Comparison of ENCODE assay signal across 20 cellular contexts in genomic region chr5:124912653-124913328, GRCh38.
A peak's percentile ranks its signal among the peaks of the same experiment; 100 is the strongest.
DNase-seq lines count a peak whose midpoint lies in the region; ATAC-seq, FAIRE-seq and TF ChIP-seq lines count a peak whose summit lies in the region.
"Had no signal": no experiment of that assay in that cellular context is flagged by ENCODE, and none has a peak within 500 bp of the region (broad histone marks: within the 10 kb centered on the region; RNA-seq: fewer than 3 reads in every experiment).

No MANE protein-coding gene starts in this region.

- H3K18ac ChIP-seq in H1 (ENCODE audit: extremely low read depth, low read length), result 0 out of 2 replicates have a peak overlapping the region, but pooled peaks have one; percentile 51

- peaks cover 33% of the 10 kb centered on the region for H3K36me3 Mint-ChIP-seq in neural progenitor cell
- H3K36me3 Mint-ChIP-seq: activated naive CD4-positive, alpha-beta T cell treated with anti-CD3 and anti-CD28 coated beads, Interleukin-2, amount 10 ng/mL, durations not matched to agents 7 days and 5 days had no signal

- H3K27me3 Mint-ChIP-seq in neural progenitor cell (ENCODE audit: insufficient read depth, low read depth), result peaks cover 2% of the 10 kb centered on the region
- H3K27me3 Mint-ChIP-seq: activated naive CD4-positive, alpha-beta T cell treated with anti-CD3 and anti-CD28 coated beads, Interleukin-2, amount 10 ng/mL, durations not matched to agents 7 days and 5 days had no signal

- H3K27ac ChIP-seq in DND-41 (ENCODE audit: low read length) (peak overlapping the region; percentile 47; the same call in 1 of the 2 replicates), H1 (ENCODE audit: low read depth, low read length) (no peak overlapping the region), neural progenitor cell (no peak overlapping the region)
- H3K27ac ChIP-seq: ascending aorta, KMS-11, sigmoid colon, stomach had no signal

- WGBS in H1 (ENCODE audit: extremely low coverage in 1 of 2, insufficient coverage in 1 of 2, insufficient read length in 1 of 2, insufficient replicate concordance in 2 of 2, low coverage in 1 of 2, low lambda C conversion rate in 2 of 2, missing lambda C conversion rate in 1 of 2), 2 experiments, result 90% methylated on average over 19 of the region's 19 CpGs; no CpG with 5 or more reads in 1 of the 2 experiments

- peak overlapping the region; percentile 35; the same call in 1 of the 2 replicates for H2BK12ac ChIP-seq in H1 (ENCODE audit: low read depth, low read length)

- H3K4me3 Mint-ChIP-seq in neural progenitor cell, result no peak overlapping the region
- H3K4me3 Mint-ChIP-seq: activated CD4-positive, alpha-beta T cell treated with anti-CD3 and anti-CD28 coated beads, Interleukin-2, amount 10 ng/mL, durations not matched to agents 7 days and 5 days; activated naive CD4-positive, alpha-beta T cell treated with anti-CD3 and anti-CD28 coated beads, Interleukin-2, amount 10 ng/mL, durations not matched to agents 7 days and 5 days; endodermal cell had no signal

- peaks cover 44% of the 10 kb centered on the region for H3K4me1 Mint-ChIP-seq in neural progenitor cell
- H3K4me1 Mint-ChIP-seq: activated CD4-positive, alpha-beta T cell treated with anti-CD3 and anti-CD28 coated beads, Interleukin-2, amount 10 ng/mL, durations not matched to agents 7 days and 5 days; activated naive CD4-positive, alpha-beta T cell treated with anti-CD3 and anti-CD28 coated beads, Interleukin-2, amount 10 ng/mL, durations not matched to agents 7 days and 5 days had no signal

- H3K79me1 ChIP-seq in H1 (ENCODE audit: low read depth, low read length), result no peaks in the 10 kb centered on the region

- H4K20me1 ChIP-seq in DND-41 (ENCODE audit: insufficient read depth, low read length) (no peaks in the 10 kb centered on the region), H1 (replicated peaks in 1 of 2; ENCODE audit: control insufficient read depth in 1 of 2, insufficient read depth in 2 of 2, low read length in 2 of 2) (no peaks in the 10 kb centered on the region), neural progenitor cell (ENCODE audit: low read depth) (no peaks in the 10 kb centered on the region)

- H4K8ac ChIP-seq in H1 (ENCODE audit: extremely low read depth, insufficient read depth, low read length), result no peak overlapping the region

- no peak for TF ChIP-seq EP300 in H1 (IDR thresholded peaks at IDR 0.05; ENCODE audit: borderline replicate concordance in 1 of 2, low read depth in 2 of 2, low read length in 2 of 2)

- H2AFZ ChIP-seq in DND-41 (ENCODE audit: low read depth, low read length) (no peak overlapping the region), H1 (ENCODE audit: low read length) (no peak overlapping the region), neural progenitor cell (replicated peaks) (no peak overlapping the region)

- H3K79me2 ChIP-seq in DND-41 (ENCODE audit: insufficient read depth, low read length) (no peaks in the 10 kb centered on the region), H1 (ENCODE audit: control insufficient read depth in 1 of 2, insufficient read depth in 2 of 2, low read length in 2 of 2) (no peaks in the 10 kb centered on the region), neural progenitor cell (ENCODE audit: low read depth) (no peaks in the 10 kb centered on the region)

- no peaks in the 10 kb centered on the region for H3K27me3 ChIP-seq in DND-41 (ENCODE audit: insufficient read depth, low read length, poor library complexity)
- H3K27me3 ChIP-seq in H1 (replicated peaks in 1 of 4; ENCODE audit: control insufficient read depth in 3 of 4, extremely low read depth in 1 of 4, insufficient read depth in 3 of 4, low read length in 3 of 4), result peaks cover 0 to 3% (median 1%) of the 10 kb centered on the region in 4 experiments; a peak in 1 of 7 replicates
- no peaks in the 10 kb centered on the region for H3K27me3 ChIP-seq in neural progenitor cell
- H3K27me3 ChIP-seq: ascending aorta, sigmoid colon, stomach had no signal

- TF ChIP-seq POLR2A in NB4 (IDR thresholded peaks at IDR 0.05; ENCODE audit: extremely low read depth, insufficient read length) (no peak), H1 (IDR thresholded peaks at IDR 0.05; ENCODE audit: control extremely low read depth in 1 of 2, low read depth in 2 of 2, low read length in 2 of 2) (no peak)

- H3K23me2 ChIP-seq in H1 (ENCODE audit: low read depth, low read length), result no peaks in the 10 kb centered on the region

- no peak overlapping the region for H2BK5ac ChIP-seq in H1 (ENCODE audit: low read depth, low read length)

- H2BK15ac ChIP-seq in H1 (ENCODE audit: low read length), result peak overlapping the region; percentile 23; the same call in 1 of the 2 replicates

- H3K4me3 ChIP-seq in DND-41 (ENCODE audit: low read depth in 1 of 2, low read length in 2 of 2) (no peak overlapping the region), NB4 (ENCODE audit: low read depth, low read length) (no peak overlapping the region), H1 (ENCODE audit: extremely low read depth in 1 of 4, insufficient read depth in 2 of 4, low read depth in 3 of 4, low read length in 4 of 4) (no peak overlapping the region), neural progenitor cell (no peak overlapping the region)
- H3K4me3 ChIP-seq: ascending aorta, sigmoid colon, stomach had no signal

- TF ChIP-seq CTCF in DND-41 (IDR thresholded peaks at IDR 0.05; ENCODE audit: borderline replicate concordance, extremely low read depth, low read length, poor library complexity, severe bottlenecking), result no peak
- no peak for TF ChIP-seq CTCF in NB4 (IDR thresholded peaks at IDR 0.05; ENCODE audit: low read depth, low read length)
- no peak for TF ChIP-seq CTCF in H1 (IDR thresholded peaks at IDR 0.05; ENCODE audit: control extremely low read depth in 1 of 3, insufficient read depth in 1 of 3, low read depth in 1 of 3, low read length in 3 of 3)
- no peak for TF ChIP-seq CTCF in neural progenitor cell (IDR thresholded peaks at IDR 0.05)

- no peak overlapping the region for H4K5ac ChIP-seq in H1 (ENCODE audit: insufficient read length, low read depth, low read length)

- CTCF ChIA-PET in H1 (lab: Charles Lee; ENCODE audit: partially characterized antibody), result interaction anchor here (0.7 kb wide), 1 partner anchor 227 kb away, joined by 3 read pairs; no protein-coding TSS in a partner anchor

- no peaks in the 10 kb centered on the region for H3K36me3 ChIP-seq in DND-41 (ENCODE audit: insufficient read depth, low read length)
- H3K36me3 ChIP-seq in H1 (ENCODE audit: control insufficient read depth in 2 of 4, insufficient read depth in 4 of 4, low read length in 3 of 4), result no peaks in the 10 kb centered on the region
- no peaks in the 10 kb centered on the region for H3K36me3 ChIP-seq in neural progenitor cell
- H3K36me3 ChIP-seq: ascending aorta, sigmoid colon, stomach had no signal

- ATAC-seq in DND-41 (ENCODE audit: insufficient read depth, low read depth) (no peak), GM21526 (IDR thresholded peaks at IDR 0.05; ENCODE audit: low FRiP score, unreplicated experiment) (no peak)

- POLR2A ChIA-PET in H1 (lab: Charles Lee; ENCODE audit: partially characterized antibody), result no interaction called here

- peaks cover 16% of the 10 kb centered on the region for H3F3A ChIP-seq in neural progenitor cell (ENCODE audit: low read depth)

- H3K27ac Mint-ChIP-seq in neural progenitor cell, result peak overlapping the region; percentile 9
- H3K27ac Mint-ChIP-seq: activated CD4-positive, alpha-beta T cell treated with anti-CD3 and anti-CD28 coated beads, Interleukin-2, amount 10 ng/mL, durations not matched to agents 7 days and 5 days; activated naive CD4-positive, alpha-beta T cell treated with anti-CD3 and anti-CD28 coated beads, Interleukin-2, amount 10 ng/mL, durations not matched to agents 7 days and 5 days; endodermal cell had no signal

- H4K91ac ChIP-seq in H1 (replicated peaks; ENCODE audit: insufficient read length, low read length), result peak overlapping the region; percentile 40

- H3K4me2 ChIP-seq in DND-41 (ENCODE audit: insufficient read depth, low read length), result no peak overlapping the region
- no peak overlapping the region for H3K4me2 ChIP-seq in H1 (ENCODE audit: insufficient read depth in 1 of 2, low read depth in 2 of 2, low read length in 2 of 2)
- no peak overlapping the region for H3K4me2 ChIP-seq in neural progenitor cell
- H3K4me2 ChIP-seq: KMS-11 had no signal

- no peak for DNase-seq in DND-41
- DNase-seq in NB4 (ENCODE audit: low read depth), result peak; percentile 35
- DNase-seq in H1 (ENCODE audit: low read depth in 1 of 2, low spot score in 2 of 2), result no peak
- no peak for DNase-seq in neural progenitor cell (ENCODE audit: low spot score)
- DNase-seq in AG08395 (ENCODE audit: low spot score), result no peak
- DNase-seq in NCI-H1930 (lab: John Stamatoyannopoulos, UW), result no peak
- no peak for DNase-seq in NCI-H146 (lab: John Stamatoyannopoulos, UW)
- DNase-seq: activated CD4-positive, alpha-beta T cell treated with anti-CD3 and anti-CD28 coated beads, Interleukin-2, amount 10 ng/mL, durations not matched to agents 7 days and 5 days; activated naive CD4-positive, alpha-beta T cell treated with anti-CD3 and anti-CD28 coated beads, Interleukin-2, amount 10 ng/mL, durations not matched to agents 7 days and 5 days; COR-L47; endodermal cell; NCI-H1417 treated with DMSO at 0.1 percent for 48 hours; NCI-H774; sigmoid colon; stimulated activated CD4-positive, alpha-beta T cell treated with anti-CD3 and anti-CD28 coated beads, Interleukin-1b, Interleukin-23, amount 100 ng/mL, for 48 hours; stomach; SW 1271 had no signal

- FAIRE-seq in H1 (lab: Jason Lieb, UNC), result no peak

- H3K9me3 Mint-ChIP-seq in neural progenitor cell, result peaks cover 45% of the 10 kb centered on the region
- H3K9me3 Mint-ChIP-seq: activated CD4-positive, alpha-beta T cell treated with anti-CD3 and anti-CD28 coated beads, Interleukin-2, amount 10 ng/mL, durations not matched to agents 7 days and 5 days had no signal

- no peak overlapping the region for H3K9ac ChIP-seq in DND-41 (ENCODE audit: low read depth, low read length)
- H3K9ac ChIP-seq in H1 (replicated peaks in 1 of 4; ENCODE audit: extremely low read depth in 1 of 4, low read depth in 3 of 4, low read length in 3 of 4), result no peak overlapping the region
- H3K9ac ChIP-seq in neural progenitor cell, result no peak overlapping the region
- H3K9ac ChIP-seq: KMS-11 had no signal

- no peak overlapping the region for H3K23ac ChIP-seq in H1 (ENCODE audit: insufficient read length)

- H3K4ac ChIP-seq in H1 (replicated peaks; ENCODE audit: insufficient read length, low read depth, low read length), result no peak overlapping the region

- no peak overlapping the region for H3K56ac ChIP-seq in H1 (replicated peaks; ENCODE audit: insufficient read length, low read depth, low read length)

- H3K14ac ChIP-seq in H1 (ENCODE audit: insufficient read length), result no peak overlapping the region

- no peak overlapping the region for H2BK120ac ChIP-seq in H1 (replicated peaks; ENCODE audit: low read depth, low read length)

- H3K9me3 ChIP-seq in DND-41 (ENCODE audit: insufficient read depth, low read length, severe bottlenecking), result peaks cover 10% of the 10 kb centered on the region
- no peaks in the 10 kb centered on the region for H3K9me3 ChIP-seq in H1 (ENCODE audit: insufficient read depth in 2 of 2, low read depth in 1 of 2, low read length in 1 of 2)
- no peaks in the 10 kb centered on the region for H3K9me3 ChIP-seq in neural progenitor cell (ENCODE audit: low read depth)
- H3K9me3 ChIP-seq: ascending aorta, sigmoid colon, stomach had no signal

- H2AK5ac ChIP-seq in H1 (ENCODE audit: low read depth, low read length), result no peak overlapping the region

- H3K4me1 ChIP-seq in DND-41 (ENCODE audit: insufficient read depth, low read length), result peaks cover 46% of the 10 kb centered on the region
- H3K4me1 ChIP-seq in H1 (replicated peaks in 1 of 4; ENCODE audit: control insufficient read depth in 3 of 4, insufficient read depth in 4 of 4, low read length in 3 of 4), result no peaks in the 10 kb centered on the region; a peak in 1 of 7 replicates
- H3K4me1 ChIP-seq in neural progenitor cell, result peaks cover 27% of the 10 kb centered on the region

- H2BK20ac ChIP-seq in H1 (ENCODE audit: low read length), result no peak overlapping the region

- TF ChIP-seq RAD21 in H1 (IDR thresholded peaks at IDR 0.05 in 1 of 2, conservative IDR thresholded peaks at IDR 0.05 in 1 of 2; ENCODE audit: low read depth in 2 of 2, low read length in 2 of 2), result no peak
